In genomic region chr2:131081190-131081589, GRCh38 we compare ENCODE assay signal across 27 cellular contexts. TPM values are rescaled to one million over a fixed set of nuclear protein-coding genes. Genes with fewer than 3 reads are reported as not detected.
DNase-seq lines count a peak whose midpoint lies in the region; ATAC-seq, FAIRE-seq and TF ChIP-seq lines count a peak whose summit lies in the region.
"Had no signal": no experiment of that assay in that cellular context is flagged by ENCODE, and none has a peak within 500 bp of the region (broad histone marks: within the 10 kb centered on the region; RNA-seq: fewer than 3 reads in every experiment).

No MANE protein-coding gene starts in this region.

- peaks cover 15% of the 10 kb centered on the region for H3K4me1 Mint-ChIP-seq in activated T-helper 1 cell treated with anti-CD3 and anti-CD28 coated beads, Interleukin-12 subunit alpha, Interleukin-12 subunit beta, Interleukin-2, Interleukin-4 antibody, amounts not matched to agents 30 ng/mL and 10 ng/mL and 1 ng/mL, durations not matched to agents 14 hours and 24 hours and 36 hours (ENCODE audit: low read depth)
- peaks cover 63% of the 10 kb centered on the region for H3K4me1 Mint-ChIP-seq in stimulated activated effector memory CD8-positive, alpha-beta T cell treated with anti-CD3 and anti-CD28 coated beads, Interleukin-12 subunit alpha, Interleukin-12 subunit beta, amount 100 ng/mL, for 72 hours

- ATAC-seq in left cardiac atrium = no peak
- ATAC-seq in stimulated activated effector memory CD8-positive, alpha-beta T cell treated with anti-CD3 and anti-CD28 coated beads, Interleukin-12 subunit alpha, Interleukin-12 subunit beta, amount 100 ng/mL, for 72 hours = no peak
- no peak for ATAC-seq in foreskin keratinocyte
- ATAC-seq: SK-N-SH treated with all-trans-retinoic acid at 6 μM for 48 hours, upper lobe of right lung had no signal

- no peak overlapping the region for H3K4me3 Mint-ChIP-seq in activated T-helper 1 cell treated with anti-CD3 and anti-CD28 coated beads, Interleukin-12 subunit alpha, Interleukin-12 subunit beta, Interleukin-2, Interleukin-4 antibody, amounts not matched to agents 30 ng/mL and 10 ng/mL and 1 ng/mL, durations not matched to agents 14 hours and 24 hours and 36 hours
- H3K4me3 Mint-ChIP-seq in stimulated activated effector memory CD8-positive, alpha-beta T cell treated with anti-CD3 and anti-CD28 coated beads, Interleukin-12 subunit alpha, Interleukin-12 subunit beta, amount 100 ng/mL, for 72 hours = no peak overlapping the region
- H3K4me3 Mint-ChIP-seq: activated CD4-positive, alpha-beta T cell treated with anti-CD3 and anti-CD28 coated beads, Interleukin-2, amount 10 ng/mL, durations not matched to agents 7 days and 5 days; nephron had no signal

- H3K9me3 Mint-ChIP-seq in activated T-helper 1 cell treated with anti-CD3 and anti-CD28 coated beads, Interleukin-12 subunit alpha, Interleukin-12 subunit beta, Interleukin-2, Interleukin-4 antibody, amounts not matched to agents 30 ng/mL and 10 ng/mL and 1 ng/mL, durations not matched to agents 14 hours and 24 hours and 36 hours = no peaks in the 10 kb centered on the region
- H3K9me3 Mint-ChIP-seq in stimulated activated effector memory CD8-positive, alpha-beta T cell treated with anti-CD3 and anti-CD28 coated beads, Interleukin-12 subunit alpha, Interleukin-12 subunit beta, amount 100 ng/mL, for 72 hours = no peaks in the 10 kb centered on the region
- H3K9me3 Mint-ChIP-seq: activated CD4-positive, alpha-beta T cell treated with anti-CD3 and anti-CD28 coated beads, Interleukin-2, amount 10 ng/mL, durations not matched to agents 7 days and 5 days; nephron had no signal

- H3K4me1 ChIP-seq in cardiac muscle cell (ENCODE audit: low read depth) (peaks cover 33% of the 10 kb centered on the region), foreskin keratinocyte (no peaks in the 10 kb centered on the region)

- H3K36me3 Mint-ChIP-seq in activated T-helper 1 cell treated with anti-CD3 and anti-CD28 coated beads, Interleukin-12 subunit alpha, Interleukin-12 subunit beta, Interleukin-2, Interleukin-4 antibody, amounts not matched to agents 30 ng/mL and 10 ng/mL and 1 ng/mL, durations not matched to agents 14 hours and 24 hours and 36 hours (ENCODE audit: low read depth) = peaks cover 45% of the 10 kb centered on the region
- H3K36me3 Mint-ChIP-seq in stimulated activated effector memory CD8-positive, alpha-beta T cell treated with anti-CD3 and anti-CD28 coated beads, Interleukin-12 subunit alpha, Interleukin-12 subunit beta, amount 100 ng/mL, for 72 hours = peaks cover 96% of the 10 kb centered on the region

- TF ChIP-seq CTCF in cardiac muscle cell (IDR thresholded peaks at IDR 0.05; ENCODE audit: low read depth, low read length) (no peak), foreskin keratinocyte (conservative IDR thresholded peaks at IDR 0.05) (no peak)

- TF ChIP-seq POLR2A in GM12891 (IDR thresholded peaks at IDR 0.05; ENCODE audit: low read depth, low read length) = no peak

- no peaks in the 10 kb centered on the region for H3K27me3 Mint-ChIP-seq in activated T-helper 1 cell treated with anti-CD3 and anti-CD28 coated beads, Interleukin-12 subunit alpha, Interleukin-12 subunit beta, Interleukin-2, Interleukin-4 antibody, amounts not matched to agents 30 ng/mL and 10 ng/mL and 1 ng/mL, durations not matched to agents 14 hours and 24 hours and 36 hours (ENCODE audit: insufficient read depth)
- H3K27me3 Mint-ChIP-seq: activated CD4-positive, alpha-beta T cell treated with anti-CD3 and anti-CD28 coated beads, Interleukin-2, amount 10 ng/mL, durations not matched to agents 7 days and 5 days had no signal

- no peaks in the 10 kb centered on the region for H3K27me3 ChIP-seq in cardiac muscle cell
- no peaks in the 10 kb centered on the region for H3K27me3 ChIP-seq in foreskin keratinocyte
- H3K27me3 ChIP-seq: upper lobe of right lung had no signal

- H3K27ac ChIP-seq in cardiac muscle cell = peak overlapping the region; percentile 75
- H3K27ac ChIP-seq in foreskin keratinocyte = no peak overlapping the region
- H3K27ac ChIP-seq: HL-60, upper lobe of right lung, VCaP had no signal

- H3K27ac Mint-ChIP-seq in activated T-helper 1 cell treated with anti-CD3 and anti-CD28 coated beads, Interleukin-12 subunit alpha, Interleukin-12 subunit beta, Interleukin-2, Interleukin-4 antibody, amounts not matched to agents 30 ng/mL and 10 ng/mL and 1 ng/mL, durations not matched to agents 14 hours and 24 hours and 36 hours = peak overlapping the region; percentile 64
- peak overlapping the region; percentile 30 for H3K27ac Mint-ChIP-seq in stimulated activated effector memory CD8-positive, alpha-beta T cell treated with anti-CD3 and anti-CD28 coated beads, Interleukin-12 subunit alpha, Interleukin-12 subunit beta, amount 100 ng/mL, for 72 hours

- intact Hi-C loops in left cardiac atrium (cut with DNase I) = no loop called here
- intact Hi-C loops in activated T-helper 1 cell treated with anti-CD3 and anti-CD28 coated beads, Interleukin-12 subunit alpha, Interleukin-12 subunit beta, Interleukin-2, Interleukin-4 antibody, amounts not matched to agents 30 ng/mL and 10 ng/mL and 1 ng/mL, durations not matched to agents 14 hours and 24 hours and 36 hours (cut with micrococcal nuclease) = no loop called here
- intact Hi-C loops in head of caudate nucleus (cut with DNase I) = no loop called here

- DNase-seq in cardiac muscle cell (ENCODE audit: low read depth in 1 of 2, low spot score in 1 of 2) = no peak
- no peak for DNase-seq in left cardiac atrium
- no peak for DNase-seq in activated T-helper 1 cell treated with anti-CD3 and anti-CD28 coated beads, Interleukin-12 subunit alpha, Interleukin-12 subunit beta, Interleukin-2, Interleukin-4 antibody, amounts not matched to agents 30 ng/mL and 10 ng/mL and 1 ng/mL, durations not matched to agents 14 hours and 24 hours and 36 hours (ENCODE audit: low spot score)
- peak in 37 of 42 donors; percentile 30 to 90 (median 65) for DNase-seq in head of caudate nucleus
- no peak for DNase-seq in stimulated activated effector memory CD8-positive, alpha-beta T cell treated with anti-CD3 and anti-CD28 coated beads, Interleukin-12 subunit alpha, Interleukin-12 subunit beta, amount 100 ng/mL, for 72 hours (ENCODE audit: low spot score in 2 of 2)
- no peak for DNase-seq in foreskin keratinocyte
- DNase-seq in GM12891 (ENCODE audit: insufficient read length, low spot score) = no peak
- DNase-seq in NCI-H446 treated with DMSO at 0.1 percent for 48 hours (lab: John Stamatoyannopoulos, UW) = no peak
- DNase-seq: activated CD4-positive, alpha-beta T cell treated with anti-CD3 and anti-CD28 coated beads, Interleukin-2, amount 10 ng/mL, durations not matched to agents 7 days and 5 days; activated effector memory CD4-positive, alpha-beta T cell treated with Interleukin-2 at 50 U/mL for 16 hours; C1 segment of cervical spinal cord; Calu3; dermis blood vessel endothelial cell; DND-41; NCI-H1092; NCI-H1694 treated with DMSO at 0.1 percent for 48 hours; NCI-H510A; stimulated activated CD4-positive, alpha-beta T cell treated with anti-CD3 and anti-CD28 coated beads, Interleukin-4, amount 100 ng/mL, for 1 hour; substantia nigra; T-helper 9 cell; upper lobe of right lung had no signal

- peaks cover 23% of the 10 kb centered on the region for H3K36me3 ChIP-seq in cardiac muscle cell

- no peak for FAIRE-seq in GM12891 (lab: Jason Lieb, UNC)
- FAIRE-seq: endothelial cell of umbilical vein, keratinocyte had no signal

- H3K4me3 ChIP-seq in cardiac muscle cell = no peak overlapping the region
- H3K4me3 ChIP-seq: upper lobe of right lung had no signal

- no peaks in the 10 kb centered on the region for H3K9me3 ChIP-seq in cardiac muscle cell (ENCODE audit: low read depth)
- H3K9me3 ChIP-seq: upper lobe of right lung had no signal

TF ChIP-seq in GM12891, 5 proteins besides CTCF, POLR2A, EP300 and RAD21:
- TF ChIP-seq PAX5 (IDR thresholded peaks at IDR 0.05; ENCODE audit: insufficient read depth, low read length, severe bottlenecking) (no peak), SPI1 (IDR thresholded peaks at IDR 0.05; ENCODE audit: low read depth, low read length) (no peak)

RNA-seq across cellular contexts. Expression of gene FAM168B, which starts 12.1 kb away (rescaled TPM):
- 109 and 142 TPM in 2 replicates for total RNA-seq in cardiac muscle cell
- 50.4 and 58.2 TPM in 2 replicates for polyA plus RNA-seq in cardiac muscle cell
- 10 to 100 TPM; 78.7 to 94.7 TPM for total RNA-seq in left cardiac atrium
- 79.0 and 79.1 TPM in 2 replicates for total RNA-seq in activated T-helper 1 cell treated with anti-CD3 and anti-CD28 coated beads, Interleukin-12 subunit alpha, Interleukin-12 subunit beta, Interleukin-2, Interleukin-4 antibody, amounts not matched to agents 30 ng/mL and 10 ng/mL and 1 ng/mL, durations not matched to agents 14 hours and 24 hours and 36 hours
- 66.4 and 67.1 TPM in 2 replicates for total RNA-seq in foreskin keratinocyte
- 23.8 and 26.6 TPM in 2 replicates for polyA plus RNA-seq in foreskin keratinocyte
- 39.7 TPM for polyA plus RNA-seq in GM12891 (2012; ENCODE audit: low read depth, missing spikeins)

RNA-seq across cellular contexts. Expression of gene PLEKHB2, which starts 23.9 kb away (rescaled TPM):
- total RNA-seq in cardiac muscle cell (36.6 and 49.0 TPM in 2 replicates), left cardiac atrium (10 to 100 TPM; 30.9 to 38.2 TPM), foreskin keratinocyte (60.1 and 65.6 TPM in 2 replicates)
- polyA plus RNA-seq in cardiac muscle cell (52.4 and 61.0 TPM in 2 replicates), foreskin keratinocyte (29.5 and 31.1 TPM in 2 replicates)
- total RNA-seq in activated T-helper 1 cell treated with anti-CD3 and anti-CD28 coated beads, Interleukin-12 subunit alpha, Interleukin-12 subunit beta, Interleukin-2, Interleukin-4 antibody, amounts not matched to agents 30 ng/mL and 10 ng/mL and 1 ng/mL, durations not matched to agents 14 hours and 24 hours and 36 hours = 72.5 and 73.9 TPM in 2 replicates
- 20.3 TPM for polyA plus RNA-seq in GM12891 (2012; ENCODE audit: low read depth, missing spikeins)

Comparison
In these comparisons a context has a peak if more than half of its experiments do, and no peak if none do; other contexts are left out.
1. DNase-seq: peak in head of caudate nucleus (37 of 42); none in cardiac muscle cell (0 of 2), left cardiac atrium (single experiment), activated T-helper 1 cell treated with anti-CD3 and anti-CD28 coated beads, Interleukin-12 subunit alpha, Interleukin-12 subunit beta, Interleukin-2, Interleukin-4 antibody, amounts not matched to agents 30 ng/mL and 10 ng/mL and 1 ng/mL, durations not matched to agents 14 hours and 24 hours and 36 hours (single experiment), stimulated activated effector memory CD8-positive, alpha-beta T cell treated with anti-CD3 and anti-CD28 coated beads, Interleukin-12 subunit alpha, Interleukin-12 subunit beta, amount 100 ng/mL, for 72 hours (0 of 2), foreskin keratinocyte (0 of 2), GM12891 (single experiment) and NCI-H446 treated with DMSO at 0.1 percent for 48 hours (single experiment).